1 cellular context compared by ENCODE assay signal in the genomic region with DNA sequence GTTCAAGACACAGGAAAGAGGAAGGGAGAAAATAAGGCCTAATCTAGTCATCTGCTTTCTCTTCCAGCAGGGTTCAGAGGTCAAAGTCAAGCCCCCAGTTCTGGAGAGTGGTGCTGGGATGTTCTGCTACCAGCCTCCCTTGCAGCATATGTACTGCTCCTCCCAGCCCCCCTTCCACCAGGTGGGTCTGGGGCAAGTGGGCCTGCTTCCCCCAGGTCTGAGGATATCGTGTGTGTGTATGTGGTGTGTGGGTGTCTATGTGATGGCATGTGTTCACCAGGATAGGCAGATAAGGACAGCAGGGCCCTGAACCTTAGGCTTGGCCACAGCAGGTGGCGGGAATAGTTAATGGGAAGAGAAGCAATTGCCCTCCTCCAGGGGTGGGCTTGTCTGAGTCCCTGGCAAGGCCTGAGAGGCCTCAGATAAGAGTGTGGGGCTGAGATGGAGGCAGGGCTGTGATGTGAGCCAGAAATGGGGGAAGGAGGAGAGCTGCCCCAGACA.
TF ChIP-seq lines count a peak whose summit lies in the region.

No MANE protein-coding gene starts in this region.

TF ChIP-seq in K562, 482 proteins besides CTCF, POLR2A, EP300 and RAD21 (continued from another document and continues in another):
- TF ChIP-seq HSF4 (CRISPR knock-in tag; IDR thresholded peaks at IDR 0.05; ENCODE audit: borderline replicate concordance) (no peak), ZFP1 (CRISPR knock-in tag; IDR thresholded peaks at IDR 0.05) (no peak), LARP7 (IDR thresholded peaks at IDR 0.05) (no peak), CHAMP1 (IDR thresholded peaks at IDR 0.05) (peak; percentile 89), HMG20A (CRISPR knock-in tag; conservative IDR thresholded peaks at IDR 0.05) (no peak), CREB5 (CRISPR knock-in tag; IDR thresholded peaks at IDR 0.05) (no peak), BCOR (IDR thresholded peaks at IDR 0.05) (peak; percentile 86), EGR1 (conservative IDR thresholded peaks at IDR 0.05) (peak; percentile 97), ZNF707 (CRISPR knock-in tag; conservative IDR thresholded peaks at IDR 0.05) (no peak), TARDBP (IDR thresholded peaks at IDR 0.05) (peak; percentile 91), TSC22D4 (tag; IDR thresholded peaks at IDR 0.05) (no peak), ZNF282 (CRISPR knock-in tag; IDR thresholded peaks at IDR 0.05) (no peak), MTA2 (IDR thresholded peaks at IDR 0.05; ENCODE audit: low read depth) (peak; percentile 98), CHCHD3 (CRISPR knock-in tag; IDR thresholded peaks at IDR 0.05) (no peak), ZFP36 (IDR thresholded peaks at IDR 0.05; ENCODE audit: low read depth, low read length, partially characterized antibody) (no peak), TAF15 (IDR thresholded peaks at IDR 0.05; ENCODE audit: low read depth, low read length) (no peak), ZKSCAN8 (CRISPR knock-in tag; IDR thresholded peaks at IDR 0.05) (peak; percentile 68; the same call in 1 of the 2 replicates), MAFF (IDR thresholded peaks at IDR 0.05; ENCODE audit: low read length) (no peak), XRCC4 (IDR thresholded peaks at IDR 0.05; ENCODE audit: extremely low read depth, insufficient read depth, insufficient read length) (no peak), HMGN3 (IDR thresholded peaks at IDR 0.05; ENCODE audit: borderline replicate concordance, extremely low read depth, insufficient read length, low read depth, low read length) (no peak), MITF (IDR thresholded peaks at IDR 0.05) (0 out of 2 replicates have a peak, but pooled peaks have one; percentile 30), TAF1 (IDR thresholded peaks at IDR 0.05; ENCODE audit: control insufficient read depth, extremely low read depth, insufficient read depth, low read length, severe bottlenecking) (no peak), EZH2 (IDR thresholded peaks at IDR 0.05; ENCODE audit: borderline replicate concordance, low read depth, low read length) (no peak), MEIS2 (IDR thresholded peaks at IDR 0.05; ENCODE audit: partially characterized antibody) (no peak), ZBTB5 (IDR thresholded peaks at IDR 0.05) (no peak), HDAC8 (tag; IDR thresholded peaks at IDR 0.05) (no peak), PHB (CRISPR knock-in tag; IDR thresholded peaks at IDR 0.05) (no peak), IRF2 (CRISPR knock-in tag; IDR thresholded peaks at IDR 0.05) (no peak), RCOR1 (IDR thresholded peaks at IDR 0.05; ENCODE audit: borderline replicate concordance in 1 of 2, low read depth in 2 of 2, low read length in 2 of 2) (peak; percentile 64 to 65; a peak in 3 of 4 replicates), ZNF512 (tag; IDR thresholded peaks at IDR 0.05) (no peak)
- TF ChIP-seq, protein P1, sequence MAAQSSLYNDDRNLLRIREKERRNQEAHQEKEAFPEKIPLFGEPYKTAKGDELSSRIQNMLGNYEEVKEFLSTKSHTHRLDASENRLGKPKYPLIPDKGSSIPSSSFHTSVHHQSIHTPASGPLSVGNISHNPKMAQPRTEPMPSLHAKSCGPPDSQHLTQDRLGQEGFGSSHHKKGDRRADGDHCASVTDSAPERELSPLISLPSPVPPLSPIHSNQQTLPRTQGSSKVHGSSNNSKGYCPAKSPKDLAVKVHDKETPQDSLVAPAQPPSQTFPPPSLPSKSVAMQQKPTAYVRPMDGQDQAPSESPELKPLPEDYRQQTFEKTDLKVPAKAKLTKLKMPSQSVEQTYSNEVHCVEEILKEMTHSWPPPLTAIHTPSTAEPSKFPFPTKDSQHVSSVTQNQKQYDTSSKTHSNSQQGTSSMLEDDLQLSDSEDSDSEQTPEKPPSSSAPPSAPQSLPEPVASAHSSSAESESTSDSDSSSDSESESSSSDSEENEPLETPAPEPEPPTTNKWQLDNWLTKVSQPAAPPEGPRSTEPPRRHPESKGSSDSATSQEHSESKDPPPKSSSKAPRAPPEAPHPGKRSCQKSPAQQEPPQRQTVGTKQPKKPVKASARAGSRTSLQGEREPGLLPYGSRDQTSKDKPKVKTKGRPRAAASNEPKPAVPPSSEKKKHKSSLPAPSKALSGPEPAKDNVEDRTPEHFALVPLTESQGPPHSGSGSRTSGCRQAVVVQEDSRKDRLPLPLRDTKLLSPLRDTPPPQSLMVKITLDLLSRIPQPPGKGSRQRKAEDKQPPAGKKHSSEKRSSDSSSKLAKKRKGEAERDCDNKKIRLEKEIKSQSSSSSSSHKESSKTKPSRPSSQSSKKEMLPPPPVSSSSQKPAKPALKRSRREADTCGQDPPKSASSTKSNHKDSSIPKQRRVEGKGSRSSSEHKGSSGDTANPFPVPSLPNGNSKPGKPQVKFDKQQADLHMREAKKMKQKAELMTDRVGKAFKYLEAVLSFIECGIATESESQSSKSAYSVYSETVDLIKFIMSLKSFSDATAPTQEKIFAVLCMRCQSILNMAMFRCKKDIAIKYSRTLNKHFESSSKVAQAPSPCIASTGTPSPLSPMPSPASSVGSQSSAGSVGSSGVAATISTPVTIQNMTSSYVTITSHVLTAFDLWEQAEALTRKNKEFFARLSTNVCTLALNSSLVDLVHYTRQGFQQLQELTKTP (IDR thresholded peaks at IDR 0.05; ENCODE audit: low read depth in 1 of 2, partially characterized antibody in 2 of 2) = peak in 1 of 2 experiments; percentile 59
- TF ChIP-seq, protein P2, sequence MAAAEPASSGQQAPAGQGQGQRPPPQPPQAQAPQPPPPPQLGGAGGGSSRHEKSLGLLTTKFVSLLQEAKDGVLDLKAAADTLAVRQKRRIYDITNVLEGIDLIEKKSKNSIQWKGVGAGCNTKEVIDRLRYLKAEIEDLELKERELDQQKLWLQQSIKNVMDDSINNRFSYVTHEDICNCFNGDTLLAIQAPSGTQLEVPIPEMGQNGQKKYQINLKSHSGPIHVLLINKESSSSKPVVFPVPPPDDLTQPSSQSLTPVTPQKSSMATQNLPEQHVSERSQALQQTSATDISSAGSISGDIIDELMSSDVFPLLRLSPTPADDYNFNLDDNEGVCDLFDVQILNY (CRISPR knock-in tag; IDR thresholded peaks at IDR 0.05) = no peak
- TF ChIP-seq, protein P3, sequence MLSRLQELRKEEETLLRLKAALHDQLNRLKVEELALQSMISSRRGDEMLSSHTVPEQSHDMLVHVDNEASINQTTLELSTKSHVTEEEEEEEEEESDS (CRISPR knock-in tag; IDR thresholded peaks at IDR 0.05) = no peak
- TF ChIP-seq, protein P4, sequence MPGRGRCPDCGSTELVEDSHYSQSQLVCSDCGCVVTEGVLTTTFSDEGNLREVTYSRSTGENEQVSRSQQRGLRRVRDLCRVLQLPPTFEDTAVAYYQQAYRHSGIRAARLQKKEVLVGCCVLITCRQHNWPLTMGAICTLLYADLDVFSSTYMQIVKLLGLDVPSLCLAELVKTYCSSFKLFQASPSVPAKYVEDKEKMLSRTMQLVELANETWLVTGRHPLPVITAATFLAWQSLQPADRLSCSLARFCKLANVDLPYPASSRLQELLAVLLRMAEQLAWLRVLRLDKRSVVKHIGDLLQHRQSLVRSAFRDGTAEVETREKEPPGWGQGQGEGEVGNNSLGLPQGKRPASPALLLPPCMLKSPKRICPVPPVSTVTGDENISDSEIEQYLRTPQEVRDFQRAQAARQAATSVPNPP (IDR thresholded peaks at IDR 0.05; ENCODE audit: borderline replicate concordance, insufficient read depth, insufficient read length) = no peak
- TF ChIP-seq, protein P5, sequence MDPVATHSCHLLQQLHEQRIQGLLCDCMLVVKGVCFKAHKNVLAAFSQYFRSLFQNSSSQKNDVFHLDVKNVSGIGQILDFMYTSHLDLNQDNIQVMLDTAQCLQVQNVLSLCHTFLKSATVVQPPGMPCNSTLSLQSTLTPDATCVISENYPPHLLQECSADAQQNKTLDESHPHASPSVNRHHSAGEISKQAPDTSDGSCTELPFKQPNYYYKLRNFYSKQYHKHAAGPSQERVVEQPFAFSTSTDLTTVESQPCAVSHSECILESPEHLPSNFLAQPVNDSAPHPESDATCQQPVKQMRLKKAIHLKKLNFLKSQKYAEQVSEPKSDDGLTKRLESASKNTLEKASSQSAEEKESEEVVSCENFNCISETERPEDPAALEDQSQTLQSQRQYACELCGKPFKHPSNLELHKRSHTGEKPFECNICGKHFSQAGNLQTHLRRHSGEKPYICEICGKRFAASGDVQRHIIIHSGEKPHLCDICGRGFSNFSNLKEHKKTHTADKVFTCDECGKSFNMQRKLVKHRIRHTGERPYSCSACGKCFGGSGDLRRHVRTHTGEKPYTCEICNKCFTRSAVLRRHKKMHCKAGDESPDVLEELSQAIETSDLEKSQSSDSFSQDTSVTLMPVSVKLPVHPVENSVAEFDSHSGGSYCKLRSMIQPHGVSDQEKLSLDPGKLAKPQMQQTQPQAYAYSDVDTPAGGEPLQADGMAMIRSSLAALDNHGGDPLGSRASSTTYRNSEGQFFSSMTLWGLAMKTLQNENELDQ (CRISPR knock-in tag; IDR thresholded peaks at IDR 0.05; ENCODE audit: borderline replicate concordance) = no peak
- TF ChIP-seq, protein P6, sequence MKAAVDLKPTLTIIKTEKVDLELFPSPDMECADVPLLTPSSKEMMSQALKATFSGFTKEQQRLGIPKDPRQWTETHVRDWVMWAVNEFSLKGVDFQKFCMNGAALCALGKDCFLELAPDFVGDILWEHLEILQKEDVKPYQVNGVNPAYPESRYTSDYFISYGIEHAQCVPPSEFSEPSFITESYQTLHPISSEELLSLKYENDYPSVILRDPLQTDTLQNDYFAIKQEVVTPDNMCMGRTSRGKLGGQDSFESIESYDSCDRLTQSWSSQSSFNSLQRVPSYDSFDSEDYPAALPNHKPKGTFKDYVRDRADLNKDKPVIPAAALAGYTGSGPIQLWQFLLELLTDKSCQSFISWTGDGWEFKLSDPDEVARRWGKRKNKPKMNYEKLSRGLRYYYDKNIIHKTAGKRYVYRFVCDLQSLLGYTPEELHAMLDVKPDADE (conservative IDR thresholded peaks at IDR 0.05; ENCODE audit: control insufficient read depth, low read depth, low read length) = peak; percentile 62; the same call in 1 of the 2 replicates
